11 cellular contexts compared by ENCODE assay signal in genomic region chr2:200747668-200748618, GRCh38.
DNase-seq lines count a peak whose midpoint lies in the region; ATAC-seq and TF ChIP-seq lines count a peak whose summit lies in the region.
"Had no signal": no experiment of that assay in that cellular context is flagged by ENCODE, and none has a peak within 500 bp of the region (broad histone marks: within the 10 kb centered on the region; RNA-seq: fewer than 3 reads in every experiment).

No MANE protein-coding gene starts in this region.

- no peak overlapping the region for H3K4me3 ChIP-seq in coronary artery
- H3K4me3 ChIP-seq: cardiac muscle cell, uterus had no signal

- TF ChIP-seq CTCF in coronary artery (IDR thresholded peaks at IDR 0.05), result no peak
- no peak for TF ChIP-seq CTCF in omental fat pad (IDR thresholded peaks at IDR 0.05)

- peak overlapping the region in 1 of 2 donors; percentile 67 for H3K27ac ChIP-seq in coronary artery
- H3K27ac ChIP-seq: cardiac muscle cell had no signal

- peak; percentile 57 for ATAC-seq in omental fat pad (ENCODE audit: low FRiP score)

- DNase-seq in AG20443 (ENCODE audit: low spot score) (peak; percentile 59), NCI-H2107 (lab: John Stamatoyannopoulos, UW) (peak; percentile 19), coronary artery (ENCODE audit: low spot score) (peak; percentile 69), omental fat pad (ENCODE audit: low spot score) (no peak), NCI-H1694 (lab: John Stamatoyannopoulos, UW) (no peak), UCSD-AML1 (lab: John Stamatoyannopoulos, UW; ENCODE audit: unreplicated experiment) (no peak), NCI-H446 treated with DMSO at 0.1 percent for 48 hours (lab: John Stamatoyannopoulos, UW) (no peak)
- DNase-seq in activated CD8-positive, alpha-beta memory T cell treated with anti-CD3 and anti-CD28 coated beads for 24 hours, result no peak
- DNase-seq: stimulated activated CD4-positive, alpha-beta T cell treated with anti-CD3 and anti-CD28 coated beads, Interleukin-15, amount 100 ng/mL, for 24 hours; uterus had no signal

Comparison
In these comparisons a context has a peak if more than half of its experiments do, and no peak if none do; other contexts are left out.
1. DNase-seq: peak in AG20443 (single experiment), NCI-H2107 (single experiment) and coronary artery (single experiment); none in omental fat pad (single experiment), NCI-H1694 (single experiment), UCSD-AML1 (single experiment), activated CD8-positive, alpha-beta memory T cell treated with anti-CD3 and anti-CD28 coated beads for 24 hours (single experiment) and NCI-H446 treated with DMSO at 0.1 percent for 48 hours (single experiment).